21 cellular contexts compared by ENCODE assay signal in genomic region chr10:38050212-38050611, GRCh38.
"Had no signal": no experiment of that assay in that cellular context is flagged by ENCODE, and none has a peak within 500 bp of the region (broad histone marks: within the 10 kb centered on the region; RNA-seq: fewer than 3 reads in every experiment).

No MANE protein-coding gene starts in this region.

- H3K4me3 Mint-ChIP-seq: central memory CD8-positive, alpha-beta T cell; stimulated activated effector memory CD8-positive, alpha-beta T cell treated with anti-CD3 and anti-CD28 coated beads, Interleukin-12 subunit alpha, Interleukin-12 subunit beta, amount 100 ng/mL, for 72 hours; stimulated activated naive CD8-positive, alpha-beta T cell treated with anti-CD3 and anti-CD28 coated beads, Interleukin-15, Interleukin-2, amounts not matched to agents 100 ng/mL and 50 ng/mL, for 24 hours had no signal

- H3K4me1 ChIP-seq: esophagus muscularis mucosa, gastroesophageal sphincter, left ventricle myocardium inferior, right atrium auricular region, tibial artery, upper lobe of right lung had no signal

- FAIRE-seq: endometrium, kidney had no signal

- H3K27me3 ChIP-seq: esophagus muscularis mucosa, gastroesophageal sphincter, right atrium auricular region, tibial artery, upper lobe of right lung had no signal

- H3K4me3 ChIP-seq: esophagus muscularis mucosa, gastroesophageal sphincter, left ventricle myocardium inferior, right atrium auricular region, smooth muscle cell, tibial artery, upper lobe of right lung had no signal

- H3K4me2 ChIP-seq: smooth muscle cell had no signal

- H3K27ac ChIP-seq: epithelial cell of prostate, esophagus muscularis mucosa, gastroesophageal sphincter, left ventricle myocardium inferior, right atrium auricular region, tibial artery, upper lobe of right lung had no signal

- DNase-seq: effector memory CD4-positive, alpha-beta T cell; foreskin fibroblast; glutamatergic neuron; kidney; left cardiac atrium; left ventricle myocardium inferior; naive thymus-derived CD8-positive, alpha-beta T cell; posterior cingulate gyrus; stimulated activated CD4-positive, alpha-beta T cell treated with anti-CD3 and anti-CD28 coated beads, Interleukin-4, amount 100 ng/mL, for 1 hour; stimulated activated CD8-positive, alpha-beta memory T cell treated with anti-CD3 and anti-CD28 coated beads, Interleukin-4, amount 100 ng/mL, for 48 hours; tibial artery; upper lobe of right lung had no signal

- H3K27me3 Mint-ChIP-seq: central memory CD8-positive, alpha-beta T cell; naive thymus-derived CD8-positive, alpha-beta T cell; stimulated activated naive CD8-positive, alpha-beta T cell treated with anti-CD3 and anti-CD28 coated beads, Interleukin-15, Interleukin-2, amounts not matched to agents 100 ng/mL and 50 ng/mL, for 24 hours had no signal

- ATAC-seq: gastroesophageal sphincter; left cardiac atrium; naive thymus-derived CD8-positive, alpha-beta T cell; stimulated activated effector memory CD8-positive, alpha-beta T cell treated with anti-CD3 and anti-CD28 coated beads, Interleukin-12 subunit alpha, Interleukin-12 subunit beta, amount 100 ng/mL, for 72 hours; upper lobe of right lung had no signal
